Comparison of ENCODE assay signal across 8 cellular contexts in genomic region chrX:41558531-41558930, GRCh38.
DNase-seq lines count a peak whose midpoint lies in the region; ATAC-seq and TF ChIP-seq lines count a peak whose summit lies in the region.

No MANE protein-coding gene starts in this region.

- H3K9me2 ChIP-seq in SU-DHL-6 (replicated peaks; ENCODE audit: insufficient read depth, low read length), result no peaks in the 10 kb centered on the region

- peak overlapping the region; percentile 77 for H3K4me2 ChIP-seq in SU-DHL-6 (ENCODE audit: low read depth, low read length, poor library complexity, severe bottlenecking)

- H3K27ac ChIP-seq in SU-DHL-6 (ENCODE audit: low read depth, low read length), result peak overlapping the region; percentile 81

- ATAC-seq in GM18909 (IDR thresholded peaks at IDR 0.05; ENCODE audit: poor library complexity, unreplicated experiment), result no peak
- no peak for ATAC-seq in esophagus mucosa

- DNase-seq in AG08396 (ENCODE audit: low spot score) (peak; percentile 6), GM13977 (ENCODE audit: low spot score) (peak; percentile 17), iPS-NIHi11 (ENCODE audit: low spot score) (peak; percentile 5), 8988T (no peak)
- no peak for DNase-seq in stimulated activated CD4-positive, alpha-beta T cell treated with anti-CD3 and anti-CD28 coated beads, Interleukin-4, amount 100 ng/mL, for 24 hours

- no peaks in the 10 kb centered on the region for H3K79me2 ChIP-seq in SU-DHL-6 (ENCODE audit: insufficient read depth, low read length)

- H3K36me3 ChIP-seq in SU-DHL-6 (ENCODE audit: low read length), result no peaks in the 10 kb centered on the region

- no peaks in the 10 kb centered on the region; the same call in 1 of the 2 replicates for H3F3A ChIP-seq in SU-DHL-6 (ENCODE audit: insufficient read depth)

- no peaks in the 10 kb centered on the region for H4K20me1 ChIP-seq in SU-DHL-6 (ENCODE audit: low read depth, low read length)

- H2AFZ ChIP-seq in SU-DHL-6 (ENCODE audit: low read depth, low read length, severe bottlenecking), result no peak overlapping the region

- 0 out of 2 replicates have a peak overlapping the region, but pooled peaks have one; percentile 8 for H3K9ac ChIP-seq in SU-DHL-6 (ENCODE audit: low read length)

- no peak overlapping the region for H3K4me3 ChIP-seq in SU-DHL-6 (ENCODE audit: insufficient read depth, low read length, poor library complexity, severe bottlenecking)

- in situ Hi-C loops in GM13977 (cut with MboI; ENCODE audit: low pct_unique_long_range_greater_than_20kb, low sequenced_read_pairs, unreplicated experiment), result loop anchor here (10.0 kb wide), 1 partner anchor 196 kb away; no protein-coding TSS in a partner anchor

- TF ChIP-seq CTCF in GM13977 (IDR thresholded peaks at IDR 0.05; ENCODE audit: extremely low read depth, insufficient read depth, missing control alignments) (peak; percentile 43), SU-DHL-6 (IDR thresholded peaks at IDR 0.05; ENCODE audit: insufficient read depth, low read length, poor library complexity, severe bottlenecking) (no peak)

- no peaks in the 10 kb centered on the region for H3K27me3 ChIP-seq in SU-DHL-6 (ENCODE audit: low read length)

- H3K9me3 ChIP-seq in SU-DHL-6 (ENCODE audit: insufficient read depth, low read length), result no peaks in the 10 kb centered on the region

Comparison
In these comparisons a context has a peak if more than half of its experiments do, and no peak if none do; other contexts are left out.
1. DNase-seq: peak in AG08396 (single experiment), GM13977 (single experiment) and iPS-NIHi11 (single experiment); none in 8988T (single experiment) and stimulated activated CD4-positive, alpha-beta T cell treated with anti-CD3 and anti-CD28 coated beads, Interleukin-4, amount 100 ng/mL, for 24 hours (single experiment).